19 cellular contexts compared by ENCODE assay signal in the genomic region with DNA sequence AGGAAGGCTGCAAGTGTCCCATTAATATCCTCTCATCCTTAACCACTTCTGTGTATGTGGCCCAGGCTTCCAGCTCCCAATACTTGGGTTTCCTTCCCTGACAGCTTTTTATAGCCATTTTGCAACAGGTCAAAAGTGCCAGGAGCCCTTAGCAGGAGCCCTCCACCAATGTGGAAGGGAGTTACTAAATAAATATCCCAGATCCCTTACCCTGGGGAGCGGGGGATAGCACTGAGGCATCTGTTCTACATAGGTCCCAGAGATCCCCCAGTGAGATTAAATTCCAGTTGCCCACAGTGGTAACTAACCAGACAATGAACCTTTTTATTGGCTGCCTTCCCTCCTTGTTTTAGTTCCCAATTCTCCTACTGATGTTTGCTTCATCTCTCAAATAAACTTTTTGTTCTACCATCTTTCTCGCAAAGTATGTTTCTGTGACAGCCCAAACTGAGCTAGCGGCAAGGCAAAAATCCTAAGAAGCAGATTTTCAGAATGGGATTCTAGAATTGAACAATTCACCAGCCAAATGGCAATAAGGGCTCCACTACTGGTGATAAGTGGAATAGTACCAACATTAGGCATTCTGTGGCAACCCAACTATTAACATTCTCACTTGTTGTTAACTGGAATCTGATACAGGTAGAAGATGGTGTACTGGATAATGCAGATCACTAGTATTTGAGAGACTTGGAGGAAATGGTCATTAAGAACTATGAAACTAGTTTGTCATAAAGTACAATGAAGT.
DNase-seq lines count a peak whose midpoint lies in the region; ATAC-seq and TF ChIP-seq lines count a peak whose summit lies in the region.
"Had no signal": no experiment of that assay in that cellular context is flagged by ENCODE, and none has a peak within 500 bp of the region (broad histone marks: within the 10 kb centered on the region; RNA-seq: fewer than 3 reads in every experiment).

No MANE protein-coding gene starts in this region.

- peak overlapping the region; percentile 22; the same call in 1 of the 2 replicates for H3K14ac ChIP-seq in IMR-90 (replicated peaks; ENCODE audit: low read depth, low read length)

- H3K4me3 ChIP-seq in IMR-90 (ENCODE audit: insufficient read depth, low read depth, low read length): no peak overlapping the region
- no peak overlapping the region for H3K4me3 ChIP-seq in choroid plexus epithelial cell (ENCODE audit: low read depth, low read length)
- H3K4me3 ChIP-seq: coronary artery, skin epidermis, thyroid gland had no signal

- H3K56ac ChIP-seq in IMR-90 (ENCODE audit: extremely low read depth, insufficient read depth, low read length): no peak overlapping the region

- peak overlapping the region in 1 of 2 experiments; percentile 18; a peak in 1 of 4 replicates for H4K8ac ChIP-seq in IMR-90 (ENCODE audit: low read depth in 2 of 2, low read length in 2 of 2)

- H3K4ac ChIP-seq in IMR-90 (ENCODE audit: low read depth, low read length): peak overlapping the region; percentile 42; the same call in 1 of the 2 replicates

- in situ Hi-C loops in IMR-90 (cut with MboI; ENCODE audit: low sequenced_read_pairs): no loop called here

- no peak overlapping the region for H4K91ac ChIP-seq in IMR-90 (ENCODE audit: insufficient read depth, low read depth, low read length)

- H3K4me2 ChIP-seq in IMR-90 (ENCODE audit: low read depth, low read length): peak overlapping the region; percentile 42

- CTCF ChIA-PET in IMR-90 (lab: Yijun Ruan, JAX): interaction anchor here (1.6 kb wide), 1 partner anchor 47 kb away, joined by 5 read pairs; no protein-coding TSS in a partner anchor

- no peak overlapping the region for H2BK5ac ChIP-seq in IMR-90 (ENCODE audit: low read depth, low read length, poor library complexity, severe bottlenecking)

- intact Hi-C loops in IMR-90 (cut with micrococcal nuclease): no loop called here

- dilution Hi-C loops in IMR-90 (cut with HindIII; ENCODE audit: low sequenced_read_pairs, unreplicated experiment): no loop called here

- 0 out of 3 replicates have a peak overlapping the region, but pooled peaks have one; percentile 29 for H2BK15ac ChIP-seq in IMR-90 (ENCODE audit: low read depth, low read length)

- H3K9ac ChIP-seq in IMR-90 (ENCODE audit: low read depth, low read length): no peak overlapping the region

- H2AK5ac ChIP-seq in IMR-90 (ENCODE audit: low read depth, low read length): no peak overlapping the region

- H2BK120ac ChIP-seq in IMR-90 (ENCODE audit: low read depth, low read length): peak overlapping the region; percentile 18; the same call in 1 of the 2 replicates

- H3K9me3 ChIP-seq in IMR-90 (ENCODE audit: control insufficient read depth, insufficient read depth, low read length): no peaks in the 10 kb centered on the region
- H3K9me3 ChIP-seq: BE2C, thyroid gland had no signal

- H3K79me1 ChIP-seq in IMR-90 (ENCODE audit: low read depth in 1 of 2, low read length in 2 of 2): no peaks in the 10 kb centered on the region

- DNase-seq in Daoy (ENCODE audit: low read depth) (peak; percentile 25), IMR-90 (no peak), choroid plexus epithelial cell (ENCODE audit: low read depth) (peak; percentile 28), myocyte (ENCODE audit: low read depth) (peak; percentile 33), NCI-H2171 treated with DMSO at 0.1 percent for 48 hours (lab: John Stamatoyannopoulos, UW) (no peak), NCI-H82 (lab: John Stamatoyannopoulos, UW) (no peak), germinal center (ENCODE audit: low spot score) (no peak)
- DNase-seq: activated CD8-positive, alpha-beta T cell treated with anti-CD3 and anti-CD28 coated beads, Interleukin-2, amount 10 ng/mL, durations not matched to agents 7 days and 5 days; BE2C; MM.1S; NCI-H2081 treated with DMSO at 0.1 percent for 48 hours; NCI-H748 treated with DMSO at 0.1 percent for 48 hours; nucleus accumbens; PC-3; thyroid gland had no signal

- no peaks in the 10 kb centered on the region for H3K36me3 ChIP-seq in IMR-90 (ENCODE audit: control insufficient read depth, insufficient read depth, low read length)
- H3K36me3 ChIP-seq: BE2C, thyroid gland had no signal

- H3K4me1 ChIP-seq in IMR-90 (ENCODE audit: control insufficient read depth, insufficient read depth, low read length): peaks cover 3% of the 10 kb centered on the region
- H3K4me1 ChIP-seq: BE2C had no signal

- no peak overlapping the region for H2AK9ac ChIP-seq in IMR-90 (replicated peaks; ENCODE audit: low read depth, low read length, poor library complexity)

- H3K27me3 ChIP-seq in IMR-90 (ENCODE audit: control insufficient read depth, insufficient read depth, low read length): no peaks in the 10 kb centered on the region
- H3K27me3 ChIP-seq: BE2C, thyroid gland had no signal

- H4K20me1 ChIP-seq in IMR-90 (ENCODE audit: insufficient read depth, low read length): no peaks in the 10 kb centered on the region; the same call in 1 of the 2 replicates

- TF ChIP-seq POLR2A in IMR-90 (IDR thresholded peaks at IDR 0.05; ENCODE audit: low read depth, low read length): no peak

- ATAC-seq in IMR-90 (ENCODE audit: low read depth) (peak; percentile 53), HG02678 (IDR thresholded peaks at IDR 0.05; ENCODE audit: unreplicated experiment) (no peak)
- ATAC-seq: activated CD8-positive, alpha-beta T cell treated with anti-CD3 and anti-CD28 coated beads, Interleukin-2, amount 10 ng/mL, durations not matched to agents 7 days and 5 days had no signal

- H2AFZ ChIP-seq in IMR-90 (replicated peaks; ENCODE audit: low read length, poor library complexity): no peak overlapping the region

- no peak overlapping the region for H3K23ac ChIP-seq in IMR-90 (ENCODE audit: low read depth, low read length)

- TF ChIP-seq CTCF in IMR-90 (conservative IDR thresholded peaks at IDR 0.05; ENCODE audit: low read depth, low read length): no peak
- TF ChIP-seq CTCF in choroid plexus epithelial cell (conservative IDR thresholded peaks at IDR 0.05; ENCODE audit: low read depth, low read length): no peak

- peak overlapping the region; percentile 58 for H2BK20ac ChIP-seq in IMR-90 (ENCODE audit: low read depth, low read length)

- peak overlapping the region; percentile 60 for H3K18ac ChIP-seq in IMR-90 (ENCODE audit: low read depth, low read length)

- H4K5ac ChIP-seq in IMR-90 (ENCODE audit: low read depth, low read length): no peak overlapping the region; the same call in 1 of the 2 replicates

- POLR2A ChIA-PET in IMR-90 (lab: Charles Lee; ENCODE audit: unreplicated experiment): no interaction called here

- H3K27ac ChIP-seq in IMR-90 (ENCODE audit: insufficient read depth, low read length): 0 out of 2 replicates have a peak overlapping the region, but pooled peaks have one; percentile 4
- H3K27ac ChIP-seq: coronary artery, skin epidermis, thyroid gland, VCaP had no signal

- WGBS in IMR-90 (ENCODE audit: extremely low coverage in 2 of 2, insufficient read length in 1 of 2), 2 experiments: no CpG with 5 or more reads among the region's 3 CpGs

- no TSS peak for BruUV-seq in IMR-90 (replicated peaks; lab: Mats Ljungman, UMichigan)

- TF ChIP-seq RAD21 in IMR-90 (IDR thresholded peaks at IDR 0.05; ENCODE audit: low read length): no peak

- no peaks in the 10 kb centered on the region for H3K9me1 ChIP-seq in IMR-90 (ENCODE audit: insufficient read depth, low read length)

TF ChIP-seq in IMR-90, 13 proteins besides CTCF, POLR2A, EP300 and RAD21:
- TF ChIP-seq NFE2L2 (IDR thresholded peaks at IDR 0.05; ENCODE audit: low read depth, low read length): no peak
- TF ChIP-seq BHLHE40 (IDR thresholded peaks at IDR 0.05; ENCODE audit: low read depth, low read length): no peak
- no peak for TF ChIP-seq RFX5 (IDR thresholded peaks at IDR 0.05; ENCODE audit: low read depth, low read length)
- TF ChIP-seq CEBPB (IDR thresholded peaks at IDR 0.05; ENCODE audit: low read depth, low read length): no peak
- TF ChIP-seq CHD1 (IDR thresholded peaks at IDR 0.05; ENCODE audit: low read depth, low read length): no peak
- TF ChIP-seq RCOR1 (IDR thresholded peaks at IDR 0.05; ENCODE audit: insufficient replicate concordance, low read length): no peak
- no peak for TF ChIP-seq MAZ (IDR thresholded peaks at IDR 0.05; ENCODE audit: borderline replicate concordance, low read depth, low read length)
- TF ChIP-seq SMC3 (IDR thresholded peaks at IDR 0.05; ENCODE audit: low read depth, low read length): no peak
- no peak for TF ChIP-seq MAFK (IDR thresholded peaks at IDR 0.05; ENCODE audit: low read depth, low read length)
- TF ChIP-seq, protein P1, sequence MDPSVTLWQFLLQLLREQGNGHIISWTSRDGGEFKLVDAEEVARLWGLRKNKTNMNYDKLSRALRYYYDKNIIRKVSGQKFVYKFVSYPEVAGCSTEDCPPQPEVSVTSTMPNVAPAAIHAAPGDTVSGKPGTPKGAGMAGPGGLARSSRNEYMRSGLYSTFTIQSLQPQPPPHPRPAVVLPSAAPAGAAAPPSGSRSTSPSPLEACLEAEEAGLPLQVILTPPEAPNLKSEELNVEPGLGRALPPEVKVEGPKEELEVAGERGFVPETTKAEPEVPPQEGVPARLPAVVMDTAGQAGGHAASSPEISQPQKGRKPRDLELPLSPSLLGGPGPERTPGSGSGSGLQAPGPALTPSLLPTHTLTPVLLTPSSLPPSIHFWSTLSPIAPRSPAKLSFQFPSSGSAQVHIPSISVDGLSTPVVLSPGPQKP (IDR thresholded peaks at IDR 0.05; ENCODE audit: borderline replicate concordance, low read depth, low read length): no peak
- TF ChIP-seq MXI1 (IDR thresholded peaks at IDR 0.05; ENCODE audit: borderline replicate concordance, low read depth, low read length): no peak
- TF ChIP-seq, protein P2, sequence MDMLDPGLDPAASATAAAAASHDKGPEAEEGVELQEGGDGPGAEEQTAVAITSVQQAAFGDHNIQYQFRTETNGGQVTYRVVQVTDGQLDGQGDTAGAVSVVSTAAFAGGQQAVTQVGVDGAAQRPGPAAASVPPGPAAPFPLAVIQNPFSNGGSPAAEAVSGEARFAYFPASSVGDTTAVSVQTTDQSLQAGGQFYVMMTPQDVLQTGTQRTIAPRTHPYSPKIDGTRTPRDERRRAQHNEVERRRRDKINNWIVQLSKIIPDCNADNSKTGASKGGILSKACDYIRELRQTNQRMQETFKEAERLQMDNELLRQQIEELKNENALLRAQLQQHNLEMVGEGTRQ (IDR thresholded peaks at IDR 0.05; ENCODE audit: low read depth, low read length): no peak
- no peak for TF ChIP-seq FOS (IDR thresholded peaks at IDR 0.05; ENCODE audit: low read depth, low read length)
TF ChIP-seq in IMR-90: peak in this region for 0.

Comparison
In these comparisons a context has a peak if more than half of its experiments do, and no peak if none do; other contexts are left out.
1. DNase-seq: peak in Daoy (single experiment), choroid plexus epithelial cell (single experiment) and myocyte (single experiment); none in IMR-90 (single experiment), NCI-H2171 treated with DMSO at 0.1 percent for 48 hours (single experiment), NCI-H82 (single experiment) and germinal center (single experiment).